In the genomic region with DNA sequence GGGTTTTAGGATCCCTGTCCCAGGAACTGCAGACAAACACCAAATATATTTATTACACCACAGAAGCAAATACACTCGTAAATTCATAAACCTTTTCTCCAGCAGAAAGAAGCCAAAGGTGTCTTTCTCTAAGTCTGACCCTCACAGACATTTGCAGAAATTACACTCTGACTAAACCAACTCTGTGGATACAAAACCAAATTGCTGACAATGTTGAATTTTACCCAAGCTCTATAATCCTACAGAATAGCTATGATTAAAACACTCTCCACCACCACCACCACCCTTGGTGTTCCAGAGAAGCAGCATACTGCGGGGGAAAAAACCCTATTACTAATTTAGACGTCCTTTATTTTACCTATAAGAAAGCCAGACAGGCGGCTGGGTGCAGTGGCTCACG, we compare ENCODE assay signal across 20 cellular contexts.
"Had no signal": no experiment of that assay in that cellular context is flagged by ENCODE, and none has a peak within 500 bp of the region (broad histone marks: within the 10 kb centered on the region; RNA-seq: fewer than 3 reads in every experiment).

No MANE protein-coding gene starts in this region.

- H3K4me3 ChIP-seq: lung, suprapubic skin, transverse colon, vagina had no signal

- H3K27ac Mint-ChIP-seq: mesothelial cell of epicardium; stimulated activated naive CD8-positive, alpha-beta T cell treated with anti-CD3 and anti-CD28 coated beads, Interleukin-15, amount 100 ng/mL, for 72 hours had no signal

- H3K9me3 ChIP-seq: suprapubic skin, vagina had no signal

- ATAC-seq: activated CD4-positive, alpha-beta T cell treated with anti-CD3 and anti-CD28 coated beads for 36 hours; activated naive CD4-positive, alpha-beta T cell treated with anti-CD3 and anti-CD28 coated beads, Interleukin-2, amount 50 U/mL, for 72 hours; stimulated activated naive CD8-positive, alpha-beta T cell treated with anti-CD3 and anti-CD28 coated beads, Interleukin-15, amount 100 ng/mL, for 72 hours; WTC11 had no signal

- H3K27ac ChIP-seq: epithelial cell of prostate, suprapubic skin, transverse colon, vagina had no signal

- H3K4me3 Mint-ChIP-seq: activated CD4-positive, alpha-beta memory T cell treated with anti-CD3 and anti-CD28 coated beads for 36 hours; activated CD4-positive, alpha-beta T cell treated with anti-CD3 and anti-CD28 coated beads for 36 hours; mesothelial cell of epicardium; stimulated activated naive CD8-positive, alpha-beta T cell treated with anti-CD3 and anti-CD28 coated beads, Interleukin-15, amount 100 ng/mL, for 72 hours; WTC11 had no signal

- H3K27me3 Mint-ChIP-seq: activated CD4-positive, alpha-beta memory T cell treated with anti-CD3 and anti-CD28 coated beads for 36 hours; activated CD4-positive, alpha-beta T cell treated with anti-CD3 and anti-CD28 coated beads for 36 hours; stimulated activated naive CD8-positive, alpha-beta T cell treated with anti-CD3 and anti-CD28 coated beads, Interleukin-15, amount 100 ng/mL, for 72 hours had no signal

- DNase-seq: activated CD4-positive, alpha-beta memory T cell treated with anti-CD3 and anti-CD28 coated beads for 36 hours; activated CD4-positive, alpha-beta T cell treated with anti-CD3 and anti-CD28 coated beads for 36 hours; activated gamma-delta T cell treated with Interleukin-2 at 50 U/mL for 16 hours; amygdala; foreskin fibroblast; hippocampal formation; islet precursor cell; retina; stimulated activated CD4-positive, alpha-beta T cell treated with anti-CD3 and anti-CD28 coated beads, Interleukin-12 subunit alpha, Interleukin-12 subunit beta, amount 100 ng/mL, for 4 hours; stimulated activated CD4-positive, alpha-beta T cell treated with anti-CD3 and anti-CD28 coated beads, Interleukin-1b, Interleukin-23, amount 100 ng/mL, for 48 hours; stimulated activated naive CD8-positive, alpha-beta T cell treated with anti-CD3 and anti-CD28 coated beads, Interleukin-15, amount 100 ng/mL, for 72 hours; SW 1271; transverse colon had no signal

- H3K27me3 ChIP-seq: suprapubic skin, transverse colon, vagina had no signal
